ENCODE assay signal across 1 cellular context in genomic region chr7:77238703-77239136, GRCh38.
TF ChIP-seq lines count a peak whose summit lies in the region.

No MANE protein-coding gene starts in this region.

TF ChIP-seq in HepG2, 621 proteins besides CTCF, POLR2A, EP300 and RAD21 (continued from another document):
- TF ChIP-seq BRF2 (CRISPR knock-in tag; IDR thresholded peaks at IDR 0.05) (no peak), TOE1 (CRISPR knock-in tag; IDR thresholded peaks at IDR 0.05) (no peak), KDM6A (CRISPR knock-in tag; IDR thresholded peaks at IDR 0.05; ENCODE audit: low read depth) (no peak), THRA (CRISPR knock-in tag; IDR thresholded peaks at IDR 0.05; ENCODE audit: borderline replicate concordance) (no peak), REL (CRISPR knock-in tag; conservative IDR thresholded peaks at IDR 0.05) (no peak), ZNF282 (IDR thresholded peaks at IDR 0.05; ENCODE audit: partially characterized antibody) (no peak), ARNTL (CRISPR knock-in tag; IDR thresholded peaks at IDR 0.05) (no peak), ZNF543 (CRISPR knock-in tag; IDR thresholded peaks at IDR 0.05) (no peak), ZNF772 (CRISPR knock-in tag; IDR thresholded peaks at IDR 0.05) (no peak)
